36 cellular contexts compared by ENCODE assay signal in the genomic region with DNA sequence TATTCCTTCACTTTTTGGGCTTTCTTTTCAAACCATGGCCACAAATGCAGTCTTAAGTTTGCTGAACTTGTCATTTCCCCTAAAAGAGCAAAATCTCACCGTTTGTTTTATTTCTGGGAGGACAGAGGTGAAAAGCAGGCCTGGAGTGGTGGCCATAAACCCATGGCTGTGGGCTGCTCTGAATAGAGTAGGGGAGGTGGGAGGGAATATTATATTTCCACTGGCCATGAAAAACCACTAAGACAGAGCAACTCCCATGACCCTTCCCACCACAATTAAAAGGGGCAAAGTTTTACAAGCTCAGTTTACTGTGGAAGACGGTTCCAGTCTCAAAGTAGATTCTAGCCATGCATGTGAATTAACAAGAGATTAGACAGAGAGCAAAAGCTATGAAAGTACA.
"Had no signal": no experiment of that assay in that cellular context is flagged by ENCODE, and none has a peak within 500 bp of the region (broad histone marks: within the 10 kb centered on the region; RNA-seq: fewer than 3 reads in every experiment).

No MANE protein-coding gene starts in this region.

- H3K9me3 Mint-ChIP-seq: activated B cell treated with CpG ODN at 0.5 μM for 24 hours; activated CD4-positive, alpha-beta memory T cell treated with anti-CD3 and anti-CD28 coated beads for 36 hours; activated CD4-positive, alpha-beta T cell treated with anti-CD3 and anti-CD28 coated beads, Interleukin-2, amount 10 ng/mL, durations not matched to agents 24 days and 14 days; activated CD8-positive, alpha-beta T cell treated with anti-CD3 and anti-CD28 coated beads for 36 hours; activated naive CD4-positive, alpha-beta T cell treated with anti-CD3 and anti-CD28 coated beads for 36 hours; activated naive CD4-positive, alpha-beta T cell treated with anti-CD3 and anti-CD28 coated beads, Interleukin-2, amount 50 U/mL, for 72 hours; activated naive CD8-positive, alpha-beta T cell treated with anti-CD3 and anti-CD28 coated beads for 36 hours; activated T-cell treated with anti-CD3 and anti-CD28 coated beads, Interleukin-2, amount 50 U/mL, for 4 hours; activated T-cell treated with anti-CD3 and anti-CD28 coated beads, Interleukin-2, amount 50 U/mL, for 72 hours; activated T-helper 1 cell treated with anti-CD3 and anti-CD28 coated beads, Interleukin-12 subunit alpha, Interleukin-12 subunit beta, Interleukin-2, Interleukin-4 antibody, amounts not matched to agents 30 ng/mL and 10 ng/mL and 1 ng/mL, durations not matched to agents 14 hours and 24 hours and 36 hours; activated T-helper 17 cell treated with anti-CD3 and anti-CD28 coated beads, Interleukin-2, amount 50 U/mL, for 72 hours; central memory CD8-positive, alpha-beta T cell; T-helper 1 cell treated with Interleukin-12 subunit alpha and Interleukin-12 subunit beta and Interleukin-4 antibody, amounts not matched to agents 30 μg/mL and 1 μg/mL, for 36 hours; T-helper 2 cell treated with Interferon-gamma antibody and Interleukin-4, amounts not matched to agents 5 μg/mL and 100 μg/mL, for 36 hours had no signal

- DNase-seq: activated B cell treated with CpG ODN at 0.5 μM for 24 hours; activated CD4-positive, alpha-beta memory T cell treated with anti-CD3 and anti-CD28 coated beads for 36 hours; activated CD4-positive, alpha-beta T cell treated with anti-CD3 and anti-CD28 coated beads for 4 hours; activated CD4-positive, alpha-beta T cell treated with anti-CD3 and anti-CD28 coated beads, Interleukin-2, amount 10 ng/mL, durations not matched to agents 24 days and 14 days; activated CD4-positive, alpha-beta T cell treated with anti-CD3 and anti-CD28 coated beads, Interleukin-2, amount 50 U/mL, for 1 hour; activated CD4-positive, alpha-beta T cell treated with anti-CD3 and anti-CD28 coated beads, Interleukin-2, amount 50 U/mL, for 4 hours; activated CD4-positive, CD25-positive, alpha-beta regulatory T cell treated with anti-CD3 and anti-CD28 coated beads, Interleukin-2, amount 50 U/mL, for 72 hours; activated CD8-positive, alpha-beta memory T cell treated with anti-CD3 and anti-CD28 coated beads, Interleukin-2, amount 50 U/mL, for 4 hours; activated CD8-positive, alpha-beta T cell treated with anti-CD3 and anti-CD28 coated beads for 36 hours; activated effector memory CD4-positive, alpha-beta T cell treated with anti-CD3 and anti-CD28 coated beads, Interleukin-2, amount 50 U/mL, for 16 hours; activated gamma-delta T cell treated with Interleukin-2 at 50 U/mL for 16 hours; activated naive CD4-positive, alpha-beta T cell; activated naive CD4-positive, alpha-beta T cell treated with anti-CD3 and anti-CD28 coated beads for 36 hours; activated naive CD4-positive, alpha-beta T cell treated with anti-CD3 and anti-CD28 coated beads, Interleukin-2, amount 50 U/mL, for 16 hours; activated naive CD8-positive, alpha-beta T cell treated with anti-CD3 and anti-CD28 coated beads for 36 hours; activated T-cell treated with anti-CD3 and anti-CD28 coated beads for 4 hours; activated T-cell treated with anti-CD3 and anti-CD28 coated beads, Interleukin-2, amount 50 U/mL, for 1 hour; activated T-cell treated with anti-CD3 and anti-CD28 coated beads, Interleukin-2, amount 50 U/mL, for 4 hours; activated T-cell treated with anti-CD3 and anti-CD28 coated beads, Interleukin-2, amount 50 U/mL, for 72 hours; adrenal gland; amniotic stem cell; aorta; body of pancreas; brain microvascular endothelial cell; cerebellar nuclear complex; T-helper 1 cell; T-helper 2 cell; T-helper 9 cell had no signal

- H3K9me3 ChIP-seq: adrenal gland, body of pancreas, breast epithelium had no signal

- H3K36me3 Mint-ChIP-seq: activated CD4-positive, alpha-beta memory T cell treated with anti-CD3 and anti-CD28 coated beads for 36 hours; activated naive CD4-positive, alpha-beta T cell treated with anti-CD3 and anti-CD28 coated beads, Interleukin-2, amount 50 U/mL, for 72 hours; activated naive CD8-positive, alpha-beta T cell treated with anti-CD3 and anti-CD28 coated beads for 36 hours had no signal

- H3K4me1 ChIP-seq: adrenal gland, breast epithelium had no signal

- H3K27ac ChIP-seq: adrenal gland, body of pancreas, brain microvascular endothelial cell, breast epithelium, VCaP had no signal

- H3K27me3 Mint-ChIP-seq: activated B cell treated with CpG ODN at 0.5 μM for 24 hours; activated CD4-positive, alpha-beta memory T cell treated with anti-CD3 and anti-CD28 coated beads for 36 hours; activated CD4-positive, alpha-beta T cell treated with anti-CD3 and anti-CD28 coated beads, Interleukin-2, amount 10 ng/mL, durations not matched to agents 24 days and 14 days; activated CD8-positive, alpha-beta T cell treated with anti-CD3 and anti-CD28 coated beads for 36 hours; activated naive CD8-positive, alpha-beta T cell treated with anti-CD3 and anti-CD28 coated beads for 36 hours; activated T-helper 17 cell treated with anti-CD3 and anti-CD28 coated beads, Interleukin-2, amount 50 U/mL, for 72 hours; central memory CD8-positive, alpha-beta T cell had no signal

- H3K4me3 Mint-ChIP-seq: activated B cell treated with CpG ODN at 0.5 μM for 24 hours; activated CD4-positive, alpha-beta memory T cell treated with anti-CD3 and anti-CD28 coated beads for 36 hours; activated CD4-positive, alpha-beta T cell treated with anti-CD3 and anti-CD28 coated beads, Interleukin-2, amount 10 ng/mL, durations not matched to agents 24 days and 14 days; activated CD8-positive, alpha-beta T cell treated with anti-CD3 and anti-CD28 coated beads for 36 hours; activated naive CD4-positive, alpha-beta T cell treated with anti-CD3 and anti-CD28 coated beads for 36 hours; activated naive CD8-positive, alpha-beta T cell treated with anti-CD3 and anti-CD28 coated beads for 36 hours; activated T-cell treated with anti-CD3 and anti-CD28 coated beads, Interleukin-2, amount 50 U/mL, for 4 hours; activated T-cell treated with anti-CD3 and anti-CD28 coated beads, Interleukin-2, amount 50 U/mL, for 72 hours; activated T-helper 1 cell treated with anti-CD3 and anti-CD28 coated beads, Interleukin-12 subunit alpha, Interleukin-12 subunit beta, Interleukin-2, Interleukin-4 antibody, amounts not matched to agents 30 ng/mL and 10 ng/mL and 1 ng/mL, durations not matched to agents 14 hours and 24 hours and 36 hours; activated T-helper 17 cell treated with anti-CD3 and anti-CD28 coated beads, Interleukin-2, amount 50 U/mL, for 72 hours; central memory CD8-positive, alpha-beta T cell; T-helper 1 cell treated with Interleukin-12 subunit alpha and Interleukin-12 subunit beta and Interleukin-4 antibody, amounts not matched to agents 30 μg/mL and 1 μg/mL, for 36 hours; T-helper 2 cell treated with Interferon-gamma antibody and Interleukin-4, amounts not matched to agents 5 μg/mL and 100 μg/mL, for 36 hours had no signal

- H3K4me3 ChIP-seq: adrenal gland, body of pancreas, breast epithelium had no signal

- H3K4me1 Mint-ChIP-seq: activated B cell treated with CpG ODN at 0.5 μM for 24 hours; activated CD4-positive, alpha-beta T cell treated with anti-CD3 and anti-CD28 coated beads, Interleukin-2, amount 10 ng/mL, durations not matched to agents 24 days and 14 days; activated naive CD8-positive, alpha-beta T cell treated with anti-CD3 and anti-CD28 coated beads for 36 hours; activated T-helper 17 cell treated with anti-CD3 and anti-CD28 coated beads, Interleukin-2, amount 50 U/mL, for 72 hours; central memory CD8-positive, alpha-beta T cell had no signal

- H3K36me3 ChIP-seq: adrenal gland, brain microvascular endothelial cell, breast epithelium had no signal

- H3K27ac Mint-ChIP-seq: activated B cell treated with CpG ODN at 0.5 μM for 24 hours; activated CD4-positive, alpha-beta memory T cell treated with anti-CD3 and anti-CD28 coated beads for 36 hours; activated CD4-positive, alpha-beta T cell treated with anti-CD3 and anti-CD28 coated beads, Interleukin-2, amount 10 ng/mL, durations not matched to agents 24 days and 14 days; activated CD8-positive, alpha-beta T cell treated with anti-CD3 and anti-CD28 coated beads for 36 hours; activated naive CD4-positive, alpha-beta T cell treated with anti-CD3 and anti-CD28 coated beads for 36 hours; activated naive CD8-positive, alpha-beta T cell treated with anti-CD3 and anti-CD28 coated beads for 36 hours; activated T-cell treated with anti-CD3 and anti-CD28 coated beads, Interleukin-2, amount 50 U/mL, for 72 hours; activated T-helper 1 cell treated with anti-CD3 and anti-CD28 coated beads, Interleukin-12 subunit alpha, Interleukin-12 subunit beta, Interleukin-2, Interleukin-4 antibody, amounts not matched to agents 30 ng/mL and 10 ng/mL and 1 ng/mL, durations not matched to agents 14 hours and 24 hours and 36 hours; activated T-helper 17 cell treated with anti-CD3 and anti-CD28 coated beads, Interleukin-2, amount 50 U/mL, for 72 hours; T-helper 1 cell treated with Interleukin-12 subunit alpha and Interleukin-12 subunit beta and Interleukin-4 antibody, amounts not matched to agents 30 μg/mL and 1 μg/mL, for 36 hours; T-helper 2 cell treated with Interferon-gamma antibody and Interleukin-4, amounts not matched to agents 5 μg/mL and 100 μg/mL, for 36 hours had no signal
